ENCODE assay signal across 24 cellular contexts in genomic region chr12:108273217-108273616, GRCh38.
"Had no signal": no experiment of that assay in that cellular context is flagged by ENCODE, and none has a peak within 500 bp of the region (broad histone marks: within the 10 kb centered on the region; RNA-seq: fewer than 3 reads in every experiment).

No MANE protein-coding gene starts in this region.

- H3K27ac ChIP-seq: KMS-11, SJSA1 had no signal

- H3K9ac ChIP-seq: KMS-11 had no signal

- DNase-seq: activated CD4-positive, alpha-beta memory T cell treated with anti-CD3 and anti-CD28 coated beads for 36 hours; activated CD4-positive, alpha-beta T cell treated with anti-CD3 and anti-CD28 coated beads, Interleukin-2, amount 10 ng/mL, durations not matched to agents 7 days and 5 days; activated CD4-positive, CD25-positive, alpha-beta regulatory T cell; activated CD8-positive, alpha-beta memory T cell treated with anti-CD3 and anti-CD28 coated beads for 24 hours; activated effector memory CD4-positive, alpha-beta T cell treated with anti-CD3 and anti-CD28 coated beads, Interleukin-2, amount 50 U/mL, for 16 hours; activated naive CD4-positive, alpha-beta T cell treated with Interleukin-2 at 50 U/mL for 16 hours; activated naive CD8-positive, alpha-beta T cell treated with anti-CD3 and anti-CD28 coated beads, Interleukin-2, amount 50 U/mL, for 24 hours; activated T-cell treated with anti-CD3 and anti-CD28 coated beads, Interleukin-2, amount 50 U/mL, for 4 hours; amniotic stem cell; NCI-H1092; NCI-H1417 treated with DMSO at 0.1 percent for 48 hours; NCI-H1694; NCI-H2029; NCI-H2107; NCI-H2171 treated with DMSO at 0.1 percent for 48 hours; NCI-H226; NCI-H510A treated with DMSO at 0.1 percent for 48 hours; NCI-H748 treated with DMSO at 0.1 percent for 48 hours; T-cell; T-helper 2 cell; T1000 had no signal

- H3K4me3 ChIP-seq: SJSA1 had no signal

- H3K36me3 ChIP-seq: SJSA1 had no signal

- H3K9me3 ChIP-seq: SJSA1 had no signal

- H3K27me3 ChIP-seq: SJSA1 had no signal

- H3K4me1 ChIP-seq: SJSA1 had no signal

- H3K4me2 ChIP-seq: KMS-11 had no signal

- ATAC-seq: activated naive CD4-positive, alpha-beta T cell treated with anti-CD3 and anti-CD28 coated beads, Interleukin-2, amount 50 U/mL, for 72 hours; activated naive CD8-positive, alpha-beta T cell treated with anti-CD3 and anti-CD28 coated beads, Interleukin-2, amount 50 U/mL, for 24 hours; activated T-cell treated with anti-CD3 and anti-CD28 coated beads, Interleukin-2, amount 50 U/mL, for 4 hours; T-cell had no signal
